In the genomic region with DNA sequence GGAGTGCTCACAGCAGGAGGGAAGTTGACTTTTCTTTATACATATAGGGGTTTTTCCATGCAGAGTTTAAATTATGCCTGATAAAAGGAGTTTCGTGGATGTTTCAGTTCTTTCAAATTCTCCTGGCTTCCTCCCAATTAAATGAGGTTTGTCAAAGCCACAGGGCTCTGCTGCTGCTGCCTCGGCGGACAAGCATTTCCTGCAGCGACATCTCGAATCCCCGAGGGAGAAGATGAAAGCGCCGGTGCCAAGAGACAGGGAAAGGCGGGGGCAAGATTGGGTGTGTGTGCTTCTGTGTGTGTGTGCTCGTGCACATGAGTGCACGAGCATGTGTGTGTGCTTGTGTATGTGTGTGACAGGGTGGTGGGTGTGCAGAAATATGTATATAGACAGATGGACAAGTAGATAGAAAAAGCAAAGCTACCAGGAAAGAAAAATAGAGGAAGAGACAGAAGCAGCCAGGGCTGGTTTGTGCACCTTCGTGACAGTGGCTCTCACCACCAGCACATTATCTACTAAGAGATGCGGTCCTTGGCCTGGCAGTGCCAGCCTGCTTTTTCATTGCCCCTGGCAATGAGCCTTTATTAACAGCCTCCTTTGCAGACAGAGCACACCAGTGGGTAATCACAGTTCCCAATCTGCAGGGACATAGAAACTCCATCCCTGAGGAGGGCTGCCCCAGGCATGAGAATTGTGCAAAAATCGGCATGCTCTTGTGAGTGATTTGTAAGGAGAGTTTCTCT, we compare ENCODE assay signal across 9 cellular contexts.
A peak's percentile ranks its signal among the peaks of the same experiment; 100 is the strongest.
DNase-seq lines count a peak whose midpoint lies in the region; ATAC-seq and TF ChIP-seq lines count a peak whose summit lies in the region.
"Had no signal": no experiment of that assay in that cellular context is flagged by ENCODE, and none has a peak within 500 bp of the region (broad histone marks: within the 10 kb centered on the region; RNA-seq: fewer than 3 reads in every experiment).

No MANE protein-coding gene starts in this region.

- peaks cover 8% of the 10 kb centered on the region for H3K4me1 ChIP-seq in PC-9 (replicated peaks; ENCODE audit: insufficient read depth)
- H3K4me1 ChIP-seq in MM.1S (ENCODE audit: low read length), result peaks cover 6% of the 10 kb centered on the region; the same call in 1 of the 2 replicates
- H3K4me1 ChIP-seq: HAP-1 had no signal

- H2AFZ ChIP-seq in PC-9 (no peak overlapping the region), MM.1S (ENCODE audit: low read length) (no peak overlapping the region)

- H4K20me1 ChIP-seq in PC-9 (ENCODE audit: insufficient read depth) (no peaks in the 10 kb centered on the region), MM.1S (ENCODE audit: insufficient read depth, low read length) (no peaks in the 10 kb centered on the region)

- H3K36me3 ChIP-seq in PC-9 (ENCODE audit: low read depth) (no peaks in the 10 kb centered on the region), MM.1S (replicated peaks; ENCODE audit: insufficient read depth, low read length) (no peaks in the 10 kb centered on the region)
- H3K36me3 ChIP-seq: HAP-1 had no signal

- H3K9me3 ChIP-seq in PC-9 (ENCODE audit: insufficient read depth, low read depth) (no peaks in the 10 kb centered on the region), MM.1S (replicated peaks; ENCODE audit: insufficient read depth, low read length) (no peaks in the 10 kb centered on the region)
- H3K9me3 ChIP-seq: HAP-1 had no signal

- POLR2A ChIA-PET in PC-9 (lab: Charles Lee; ENCODE audit: unreplicated experiment), result no interaction called here

- peaks cover 46% of the 10 kb centered on the region for H3K27me3 Mint-ChIP-seq in dendritic cell treated with granulocyte-macrophage colony-stimulating factor and Interleukin-4, amounts not matched to agents 40 ng/mL and 50 ng/mL, for 4 days
- peaks cover 8% of the 10 kb centered on the region for H3K27me3 Mint-ChIP-seq in type B pancreatic cell

- no peak overlapping the region for H3K4me3 ChIP-seq in PC-9
- H3K4me3 ChIP-seq in MM.1S (ENCODE audit: low read length), result no peak overlapping the region
- H3K4me3 ChIP-seq: HAP-1 had no signal

- peak; percentile 49 for ATAC-seq in GM18909 (IDR thresholded peaks at IDR 0.05; ENCODE audit: poor library complexity, unreplicated experiment)

- peak overlapping the region; percentile 42 for H3K4me3 Mint-ChIP-seq in dendritic cell treated with granulocyte-macrophage colony-stimulating factor and Interleukin-4, amounts not matched to agents 40 ng/mL and 50 ng/mL, for 4 days
- peak overlapping the region; percentile 68 for H3K4me3 Mint-ChIP-seq in type B pancreatic cell

- H3K9me2 ChIP-seq in PC-9 (ENCODE audit: insufficient read depth) (no peaks in the 10 kb centered on the region), MM.1S (replicated peaks; ENCODE audit: insufficient read depth, low read length) (no peaks in the 10 kb centered on the region)

- H3F3A ChIP-seq in PC-9 (ENCODE audit: insufficient read depth, low read depth), result no peaks in the 10 kb centered on the region
- H3F3A ChIP-seq in MM.1S (ENCODE audit: insufficient read depth, low read length), result no peaks in the 10 kb centered on the region

- H3K27me3 ChIP-seq in PC-9 (ENCODE audit: insufficient read depth, low read depth) (no peaks in the 10 kb centered on the region), MM.1S (replicated peaks; ENCODE audit: insufficient read depth, low read length) (no peaks in the 10 kb centered on the region)

- H3K9ac ChIP-seq in MM.1S (ENCODE audit: low read length), result no peak overlapping the region

- no peaks in the 10 kb centered on the region for H3K36me3 Mint-ChIP-seq in dendritic cell treated with granulocyte-macrophage colony-stimulating factor and Interleukin-4, amounts not matched to agents 40 ng/mL and 50 ng/mL, for 4 days (ENCODE audit: low read depth)
- H3K36me3 Mint-ChIP-seq in type B pancreatic cell, result no peaks in the 10 kb centered on the region

- DNase-seq in AG20443 (ENCODE audit: low spot score), result peak; percentile 67
- peak; percentile 36 for DNase-seq in NCI-H2227 (lab: John Stamatoyannopoulos, UW; ENCODE audit: unreplicated experiment)
- DNase-seq in type B pancreatic cell (ENCODE audit: extremely low spot score, unreplicated experiment), result no peak
- DNase-seq in PC-9, result no peak
- DNase-seq in NCI-H446 treated with DMSO at 0.1 percent for 48 hours (lab: John Stamatoyannopoulos, UW), result no peak
- no peak for DNase-seq in MM.1S

- no peak for TF ChIP-seq CTCF in type B pancreatic cell (conservative IDR thresholded peaks at IDR 0.05)
- TF ChIP-seq CTCF in PC-9 (conservative IDR thresholded peaks at IDR 0.05), result no peak
- no peak for TF ChIP-seq CTCF in MM.1S (IDR thresholded peaks at IDR 0.05; ENCODE audit: low read length)

- no peaks in the 10 kb centered on the region for H3K79me2 ChIP-seq in PC-9 (ENCODE audit: low read depth)
- no peaks in the 10 kb centered on the region for H3K79me2 ChIP-seq in MM.1S (ENCODE audit: low read length)

- peaks cover 7% of the 10 kb centered on the region for H3K4me1 Mint-ChIP-seq in dendritic cell treated with granulocyte-macrophage colony-stimulating factor and Interleukin-4, amounts not matched to agents 40 ng/mL and 50 ng/mL, for 4 days (ENCODE audit: low read depth)
- peaks cover 47% of the 10 kb centered on the region for H3K4me1 Mint-ChIP-seq in type B pancreatic cell (ENCODE audit: unreplicated experiment)

- intact Hi-C loops in dendritic cell treated with granulocyte-macrophage colony-stimulating factor and Interleukin-4, amounts not matched to agents 40 ng/mL and 50 ng/mL, for 4 days (cut with micrococcal nuclease), result no loop called here
- intact Hi-C loops in PC-9 (cut with micrococcal nuclease; ENCODE audit: unreplicated experiment), result no loop called here

- H3K27ac Mint-ChIP-seq in dendritic cell treated with granulocyte-macrophage colony-stimulating factor and Interleukin-4, amounts not matched to agents 40 ng/mL and 50 ng/mL, for 4 days, result no peak overlapping the region
- H3K27ac Mint-ChIP-seq in type B pancreatic cell, result peak overlapping the region; percentile 40

- H3K27ac ChIP-seq in PC-9, result no peak overlapping the region
- no peak overlapping the region for H3K27ac ChIP-seq in MM.1S (ENCODE audit: low read length)

- H3K4me2 ChIP-seq in PC-9, result no peak overlapping the region
- no peak overlapping the region for H3K4me2 ChIP-seq in MM.1S (ENCODE audit: low read depth, low read length)

- CTCF ChIA-PET in PC-9 (lab: Charles Lee), result no interaction called here

- H3K9me3 Mint-ChIP-seq in dendritic cell treated with granulocyte-macrophage colony-stimulating factor and Interleukin-4, amounts not matched to agents 40 ng/mL and 50 ng/mL, for 4 days, result no peaks in the 10 kb centered on the region
- H3K9me3 Mint-ChIP-seq in type B pancreatic cell, result no peaks in the 10 kb centered on the region

- no TSS peak for BruUV-seq in PC-9 (replicated peaks; lab: Mats Ljungman, UMichigan)

Comparison
In these comparisons a context has a peak if more than half of its experiments do, and no peak if none do; other contexts are left out.
1. DNase-seq: peak in AG20443 (single experiment) and NCI-H2227 (single experiment); none in type B pancreatic cell (single experiment), PC-9 (0 of 2), NCI-H446 treated with DMSO at 0.1 percent for 48 hours (single experiment) and MM.1S (single experiment).